In genomic region chr16:15024858-15025199, GRCh38 we compare ENCODE assay signal across 8 cellular contexts. TPM values are rescaled to one million over a fixed set of nuclear protein-coding genes. Genes with fewer than 3 reads are reported as not detected.
DNase-seq lines count a peak whose midpoint lies in the region; ATAC-seq and TF ChIP-seq lines count a peak whose summit lies in the region.
"Not testable (repeated sequence)": the region's sequence is repeated elsewhere in the genome, so short reads cannot be mapped to it uniquely, and the experiment has no call there.

No MANE protein-coding gene starts in this region.

- CTCF ChIA-PET in A673 (lab: Charles Lee): not testable (repeated sequence)

- H3K9me3 ChIP-seq in A673 (ENCODE audit: low read depth, low read length, poor library complexity, severe bottlenecking); endodermal cell (ENCODE audit: control insufficient read depth, low read length); mesenchymal stem cell (ENCODE audit: control insufficient read depth, low read length): not testable (repeated sequence)

- H4K8ac ChIP-seq in mesenchymal stem cell (ENCODE audit: low read length): peak overlapping the region; percentile 19

- H2BK5ac ChIP-seq in mesenchymal stem cell (ENCODE audit: low read depth, low read length, poor library complexity, severe bottlenecking): not testable (repeated sequence)

- H3K4me1 ChIP-seq in A673 (ENCODE audit: insufficient read depth, low read length, poor library complexity, severe bottlenecking) (peaks cover 26% of the 10 kb centered on the region), mesenchymal stem cell (ENCODE audit: control insufficient read depth, insufficient read depth, low read depth, low read length) (peaks cover 11% of the 10 kb centered on the region)
- not testable (repeated sequence) for H3K4me1 ChIP-seq in endodermal cell (ENCODE audit: control insufficient read depth, insufficient read depth, low read length)

- not testable (repeated sequence) for H3K27me3 ChIP-seq in A673 (replicated peaks; ENCODE audit: insufficient read depth, low read depth, low read length, poor library complexity); endodermal cell (ENCODE audit: control insufficient read depth, insufficient read depth, low read length, poor library complexity, severe bottlenecking); mesenchymal stem cell (ENCODE audit: control insufficient read depth in 1 of 2, insufficient read depth in 1 of 2, low read length in 2 of 2)

- H3K23ac ChIP-seq in mesenchymal stem cell (ENCODE audit: low read length in 2 of 2): not testable (repeated sequence)

- not testable (repeated sequence) for H3K14ac ChIP-seq in mesenchymal stem cell (ENCODE audit: low read length in 2 of 2)

- H2AFZ ChIP-seq in mesenchymal stem cell (ENCODE audit: low read depth, low read length): not testable (repeated sequence)

- H3K4me3 Mint-ChIP-seq in HFFc6; activated CD4-positive, alpha-beta T cell treated with anti-CD3 and anti-CD28 coated beads, Interleukin-2, amount 10 ng/mL, durations not matched to agents 24 days and 14 days; activated naive CD8-positive, alpha-beta T cell treated with anti-CD3 and anti-CD28 coated beads, Interleukin-2, amount 50 U/mL, for 24 hours; endodermal cell; progenitor cell of endocrine pancreas (ENCODE audit: low read depth); stimulated activated naive B cell treated with anti-CD40 and anti-IgM and Interleukin-4, amounts not matched to agents 10 μg/mL and 1 μg/mL and 100 μg/mL, for 72 hours: not testable (repeated sequence)

- H2BK12ac ChIP-seq in mesenchymal stem cell (ENCODE audit: low read length in 2 of 2): peak overlapping the region in 1 of 2 experiments; percentile 100

- peaks cover 13% of the 10 kb centered on the region for H3K27me3 Mint-ChIP-seq in HFFc6 (ENCODE audit: insufficient read depth)
- H3K27me3 Mint-ChIP-seq in activated CD4-positive, alpha-beta T cell treated with anti-CD3 and anti-CD28 coated beads, Interleukin-2, amount 10 ng/mL, durations not matched to agents 24 days and 14 days; activated naive CD8-positive, alpha-beta T cell treated with anti-CD3 and anti-CD28 coated beads, Interleukin-2, amount 50 U/mL, for 24 hours; endodermal cell (ENCODE audit: insufficient read depth); progenitor cell of endocrine pancreas; stimulated activated naive B cell treated with anti-CD40 and anti-IgM and Interleukin-4, amounts not matched to agents 10 μg/mL and 1 μg/mL and 100 μg/mL, for 72 hours: not testable (repeated sequence)

- H3K9ac ChIP-seq in endodermal cell (ENCODE audit: extremely low read depth, low read length, poor library complexity, severe bottlenecking): not testable (repeated sequence)
- peak overlapping the region; percentile 31 for H3K9ac ChIP-seq in mesenchymal stem cell (ENCODE audit: low read length)

- intact Hi-C loops in A673 (cut with micrococcal nuclease; ENCODE audit: unreplicated experiment); activated CD4-positive, alpha-beta T cell treated with anti-CD3 and anti-CD28 coated beads, Interleukin-2, amount 10 ng/mL, durations not matched to agents 24 days and 14 days (cut with micrococcal nuclease): not testable (repeated sequence)

- H3K4ac ChIP-seq in mesenchymal stem cell (ENCODE audit: low read depth in 1 of 2, low read length in 2 of 2): not testable (repeated sequence)

- not testable (repeated sequence) for BruUV-seq in A673 (replicated peaks; lab: Mats Ljungman, UMichigan)

- H3K36me3 Mint-ChIP-seq in HFFc6 (ENCODE audit: low read depth): peaks cover 57% of the 10 kb centered on the region
- peaks cover 31% of the 10 kb centered on the region for H3K36me3 Mint-ChIP-seq in activated CD4-positive, alpha-beta T cell treated with anti-CD3 and anti-CD28 coated beads, Interleukin-2, amount 10 ng/mL, durations not matched to agents 24 days and 14 days (ENCODE audit: low read depth)
- peaks cover 44% of the 10 kb centered on the region for H3K36me3 Mint-ChIP-seq in activated naive CD8-positive, alpha-beta T cell treated with anti-CD3 and anti-CD28 coated beads, Interleukin-2, amount 50 U/mL, for 24 hours (ENCODE audit: low read depth)
- H3K36me3 Mint-ChIP-seq in endodermal cell (ENCODE audit: low read depth): peaks cover 75% of the 10 kb centered on the region
- peaks cover 35% of the 10 kb centered on the region for H3K36me3 Mint-ChIP-seq in progenitor cell of endocrine pancreas (ENCODE audit: insufficient read depth)
- H3K36me3 Mint-ChIP-seq in stimulated activated naive B cell treated with anti-CD40 and anti-IgM and Interleukin-4, amounts not matched to agents 10 μg/mL and 1 μg/mL and 100 μg/mL, for 72 hours: peaks cover 42 to 63% of the 10 kb centered on the region in 2 donors

- peak overlapping the region in 1 of 2 experiments; percentile 86 for H3K18ac ChIP-seq in mesenchymal stem cell (ENCODE audit: low read depth in 1 of 2, low read length in 2 of 2)

- H2AK5ac ChIP-seq in mesenchymal stem cell (ENCODE audit: low read length, severe bottlenecking): not testable (repeated sequence)

- H3K4me3 ChIP-seq in A673 (ENCODE audit: low read depth, low read length, poor library complexity, severe bottlenecking); endodermal cell (ENCODE audit: low read length); mesenchymal stem cell (ENCODE audit: insufficient read depth in 1 of 2, low read depth in 1 of 2, low read length in 2 of 2): not testable (repeated sequence)

- peak overlapping the region; percentile 91 for H3K27ac Mint-ChIP-seq in HFFc6
- H3K27ac Mint-ChIP-seq in activated CD4-positive, alpha-beta T cell treated with anti-CD3 and anti-CD28 coated beads, Interleukin-2, amount 10 ng/mL, durations not matched to agents 24 days and 14 days: peak overlapping the region; percentile 46
- peak overlapping the region; percentile 12 for H3K27ac Mint-ChIP-seq in activated naive CD8-positive, alpha-beta T cell treated with anti-CD3 and anti-CD28 coated beads, Interleukin-2, amount 50 U/mL, for 24 hours
- H3K27ac Mint-ChIP-seq in endodermal cell: peak overlapping the region; percentile 1
- peak overlapping the region; percentile 85 for H3K27ac Mint-ChIP-seq in progenitor cell of endocrine pancreas
- peak overlapping the region; percentile 73 for H3K27ac Mint-ChIP-seq in stimulated activated naive B cell treated with anti-CD40 and anti-IgM and Interleukin-4, amounts not matched to agents 10 μg/mL and 1 μg/mL and 100 μg/mL, for 72 hours

- WGBS in endodermal cell (ENCODE audit: insufficient coverage in 1 of 2, insufficient read length in 1 of 2), 2 experiments: 83 to 85% methylated on average over 1 of the region's 1 CpG
- WGBS in mesenchymal stem cell: 94% methylated on average over 1 of the region's 1 CpG

- peak overlapping the region; percentile 83 for H4K91ac ChIP-seq in mesenchymal stem cell (ENCODE audit: low read length)

- H2BK15ac ChIP-seq in mesenchymal stem cell (ENCODE audit: low read depth, poor library complexity, severe bottlenecking): peak overlapping the region; percentile 96

- not testable (repeated sequence) for H2BK120ac ChIP-seq in mesenchymal stem cell (ENCODE audit: low read depth, low read length)

- H3K4me1 Mint-ChIP-seq in HFFc6 (ENCODE audit: low read depth): peaks cover 79% of the 10 kb centered on the region
- not testable (repeated sequence) for H3K4me1 Mint-ChIP-seq in activated CD4-positive, alpha-beta T cell treated with anti-CD3 and anti-CD28 coated beads, Interleukin-2, amount 10 ng/mL, durations not matched to agents 24 days and 14 days; activated naive CD8-positive, alpha-beta T cell treated with anti-CD3 and anti-CD28 coated beads, Interleukin-2, amount 50 U/mL, for 24 hours; endodermal cell; progenitor cell of endocrine pancreas (ENCODE audit: low read depth); stimulated activated naive B cell treated with anti-CD40 and anti-IgM and Interleukin-4, amounts not matched to agents 10 μg/mL and 1 μg/mL and 100 μg/mL, for 72 hours

- not testable (repeated sequence) for H3K4me2 ChIP-seq in mesenchymal stem cell (ENCODE audit: low read length, poor library complexity, severe bottlenecking)

- not testable (repeated sequence) for DNase-seq in A673 (ENCODE audit: low spot score); HFFc6; activated CD4-positive, alpha-beta T cell treated with anti-CD3 and anti-CD28 coated beads, Interleukin-2, amount 10 ng/mL, durations not matched to agents 24 days and 14 days; activated naive CD8-positive, alpha-beta T cell treated with anti-CD3 and anti-CD28 coated beads, Interleukin-2, amount 50 U/mL, for 24 hours; mesenchymal stem cell; progenitor cell of endocrine pancreas (ENCODE audit: low spot score, unreplicated experiment); stimulated activated naive B cell treated with anti-CD40 and anti-IgM and Interleukin-4, amounts not matched to agents 10 μg/mL and 1 μg/mL and 100 μg/mL, for 72 hours
- DNase-seq in endodermal cell: peak; percentile 16

- peak overlapping the region; percentile 35 for H3K27ac ChIP-seq in A673 (ENCODE audit: low read depth, low read length, poor library complexity, severe bottlenecking)
- not testable (repeated sequence) for H3K27ac ChIP-seq in endodermal cell (ENCODE audit: low read depth, low read length); mesenchymal stem cell (ENCODE audit: low read length, poor library complexity, severe bottlenecking)

- not testable (repeated sequence) for ATAC-seq in activated naive CD8-positive, alpha-beta T cell treated with anti-CD3 and anti-CD28 coated beads, Interleukin-2, amount 50 U/mL, for 24 hours; stimulated activated naive B cell treated with anti-CD40 and anti-IgM and Interleukin-4, amounts not matched to agents 10 μg/mL and 1 μg/mL and 100 μg/mL, for 72 hours (replicated peaks)

- POLR2A ChIA-PET in A673 (lab: Charles Lee; ENCODE audit: low non-redundant PET): not testable (repeated sequence)

- not testable (repeated sequence) for TF ChIP-seq CTCF in A673 (conservative IDR thresholded peaks at IDR 0.05; ENCODE audit: low read depth, low read length); HFFc6 (IDR thresholded peaks at IDR 0.05); endodermal cell (conservative IDR thresholded peaks at IDR 0.05); progenitor cell of endocrine pancreas (IDR thresholded peaks at IDR 0.05; ENCODE audit: unreplicated experiment)

- H3K9me3 Mint-ChIP-seq in HFFc6; activated CD4-positive, alpha-beta T cell treated with anti-CD3 and anti-CD28 coated beads, Interleukin-2, amount 10 ng/mL, durations not matched to agents 24 days and 14 days; activated naive CD8-positive, alpha-beta T cell treated with anti-CD3 and anti-CD28 coated beads, Interleukin-2, amount 50 U/mL, for 24 hours; endodermal cell; progenitor cell of endocrine pancreas (ENCODE audit: low read depth); stimulated activated naive B cell treated with anti-CD40 and anti-IgM and Interleukin-4, amounts not matched to agents 10 μg/mL and 1 μg/mL and 100 μg/mL, for 72 hours: not testable (repeated sequence)

- peaks cover 31% of the 10 kb centered on the region for H3K36me3 ChIP-seq in A673 (ENCODE audit: insufficient read depth, low read length, poor library complexity, severe bottlenecking)
- peaks cover 76% of the 10 kb centered on the region for H3K36me3 ChIP-seq in endodermal cell (ENCODE audit: control insufficient read depth, insufficient read depth, low read length)
- H3K36me3 ChIP-seq in mesenchymal stem cell (ENCODE audit: control insufficient read depth in 1 of 2, insufficient read depth in 2 of 2, low read depth in 1 of 2, low read length in 2 of 2): peaks cover 48 to 62% of the 10 kb centered on the region in 2 experiments

- H3K79me1 ChIP-seq in mesenchymal stem cell (replicated peaks; ENCODE audit: low read length, poor library complexity, severe bottlenecking): peaks cover 23% of the 10 kb centered on the region

RNA-seq across cellular contexts. Expression of gene NTAN1, which starts 31.0 kb away (rescaled TPM):
- total RNA-seq in A673 (2021) (55.5 and 59.7 TPM in 2 replicates), endodermal cell (10 to 100 TPM; 47.2 to 57.3 TPM), progenitor cell of endocrine pancreas (50.0 and 52.0 TPM in 2 replicates)
- 10 to 100 TPM; 42.7 to 56.0 (median 49.7) TPM for total RNA-seq in HFFc6 (2021; fragmentation: NEBNext Ultra II Directional; extraction: Animal tissue kit (Norgen Biotek cat#: 25700))
- 26.6 and 30.1 TPM in 2 replicates for total RNA-seq in activated CD4-positive, alpha-beta T cell treated with anti-CD3 and anti-CD28 coated beads, Interleukin-2, amount 10 ng/mL, durations not matched to agents 24 days and 14 days
- polyA plus RNA-seq in endodermal cell (2013, experiment 1 of 2): 55.9 TPM
- 51.5 TPM for polyA plus RNA-seq in endodermal cell (2013, experiment 2 of 2)
- 116 TPM for polyA plus RNA-seq in mesenchymal stem cell (2013, experiment 1 of 2)
- polyA plus RNA-seq in mesenchymal stem cell (2013, experiment 2 of 2): 117 TPM

RNA-seq across cellular contexts. Expression of gene PDXDC1, which starts 50.0 kb away (rescaled TPM):
- total RNA-seq in A673 (2021): 101 and 103 TPM in 2 replicates
- 10 to 100 TPM; 78.8 to 88.3 (median 82.0) TPM for total RNA-seq in HFFc6 (2021; fragmentation: NEBNext Ultra II Directional; extraction: Animal tissue kit (Norgen Biotek cat#: 25700))
- 55.6 and 56.1 TPM in 2 replicates for total RNA-seq in activated CD4-positive, alpha-beta T cell treated with anti-CD3 and anti-CD28 coated beads, Interleukin-2, amount 10 ng/mL, durations not matched to agents 24 days and 14 days
- total RNA-seq in endodermal cell: 100 to 1,000 TPM; 163 to 202 TPM
- polyA plus RNA-seq in endodermal cell (2013, experiment 1 of 2): 52.4 TPM
- 44.1 TPM for polyA plus RNA-seq in endodermal cell (2013, experiment 2 of 2)
- 65.6 TPM for polyA plus RNA-seq in mesenchymal stem cell (2013, experiment 1 of 2)
- 63.6 TPM for polyA plus RNA-seq in mesenchymal stem cell (2013, experiment 2 of 2)
- 124 and 131 TPM in 2 replicates for total RNA-seq in progenitor cell of endocrine pancreas

Comparison
In these comparisons a context has a peak if more than half of its experiments do, and no peak if none do; other contexts are left out.
1. H3K27ac Mint-ChIP-seq: peak in every context shown above with its lines; median percentile 91 in HFFc6; 85 in progenitor cell of endocrine pancreas; 73 in stimulated activated naive B cell treated with anti-CD40 and anti-IgM and Interleukin-4, amounts not matched to agents 10 μg/mL and 1 μg/mL and 100 μg/mL, for 72 hours; 46 in activated CD4-positive, alpha-beta T cell treated with anti-CD3 and anti-CD28 coated beads, Interleukin-2, amount 10 ng/mL, durations not matched to agents 24 days and 14 days; 12 in activated naive CD8-positive, alpha-beta T cell treated with anti-CD3 and anti-CD28 coated beads, Interleukin-2, amount 50 U/mL, for 24 hours; 1 in endodermal cell.